1 cellular context compared by ENCODE assay signal in genomic region chr5:73623929-73624404, GRCh38.
TF ChIP-seq lines count a peak whose summit lies in the region.

No MANE protein-coding gene starts in this region.

TF ChIP-seq in HepG2, 621 proteins besides CTCF, POLR2A, EP300 and RAD21 (continues in another document):
- TF ChIP-seq SOX5 (CRISPR knock-in tag; IDR thresholded peaks at IDR 0.05; ENCODE audit: borderline replicate concordance), result peak; percentile 91; the same call in 1 of the 2 replicates
- TF ChIP-seq ZNF784 (CRISPR knock-in tag; IDR thresholded peaks at IDR 0.05; ENCODE audit: borderline replicate concordance), result no peak
- peak; percentile 99 for TF ChIP-seq FOXA3 (CRISPR knock-in tag; IDR thresholded peaks at IDR 0.05)
- peak; percentile 70; the same call in 1 of the 2 replicates for TF ChIP-seq ATF2 (CRISPR knock-in tag; IDR thresholded peaks at IDR 0.05)
- TF ChIP-seq MNT (IDR thresholded peaks at IDR 0.05), result no peak
- TF ChIP-seq TOE1 (CRISPR knock-in tag; IDR thresholded peaks at IDR 0.05), result 0 out of 2 replicates have a peak, but pooled peaks have one; percentile 65
- TF ChIP-seq PATZ1 (CRISPR knock-in tag; IDR thresholded peaks at IDR 0.05), result peak; percentile 83; the same call in 1 of the 2 replicates
- TF ChIP-seq ELF3 (CRISPR knock-in tag; IDR thresholded peaks at IDR 0.05), result peak; percentile 85
- no peak for TF ChIP-seq CBX1 (IDR thresholded peaks at IDR 0.05; ENCODE audit: low read depth)
- no peak for TF ChIP-seq U2AF1 (optimal IDR thresholded peaks at IDR 0.05; ENCODE audit: low read depth, low read length)
- no peak for TF ChIP-seq FOXC1 (CRISPR knock-in tag; IDR thresholded peaks at IDR 0.05; ENCODE audit: borderline replicate concordance)
- TF ChIP-seq ZNF737 (CRISPR knock-in tag; IDR thresholded peaks at IDR 0.05; ENCODE audit: borderline replicate concordance), result no peak
- TF ChIP-seq MTF2 (CRISPR knock-in tag; IDR thresholded peaks at IDR 0.05; ENCODE audit: borderline replicate concordance), result no peak
- TF ChIP-seq ZNF652 (CRISPR knock-in tag; IDR thresholded peaks at IDR 0.05; ENCODE audit: borderline replicate concordance, low read depth), result peak; percentile 61; the same call in 1 of the 2 replicates
- no peak for TF ChIP-seq ZNF280D (CRISPR knock-in tag; IDR thresholded peaks at IDR 0.05)
- 0 out of 2 replicates have a peak, but pooled peaks have one; percentile 53 for TF ChIP-seq REPIN1 (CRISPR knock-in tag; IDR thresholded peaks at IDR 0.05; ENCODE audit: borderline replicate concordance, low read depth)
- TF ChIP-seq ZHX1 (CRISPR knock-in tag; IDR thresholded peaks at IDR 0.05; ENCODE audit: low read depth), result no peak
- TF ChIP-seq FLYWCH1 (CRISPR knock-in tag; IDR thresholded peaks at IDR 0.05), result no peak
- TF ChIP-seq ZNF362 (CRISPR knock-in tag; IDR thresholded peaks at IDR 0.05; ENCODE audit: borderline replicate concordance), result no peak; the same call in 1 of the 2 replicates
- no peak for TF ChIP-seq ZMAT5 (CRISPR knock-in tag; IDR thresholded peaks at IDR 0.05; ENCODE audit: borderline replicate concordance, low read depth)
- no peak for TF ChIP-seq THAP9 (CRISPR knock-in tag; IDR thresholded peaks at IDR 0.05; ENCODE audit: borderline replicate concordance)
- no peak for TF ChIP-seq ZNF841 (CRISPR knock-in tag; IDR thresholded peaks at IDR 0.05; ENCODE audit: borderline replicate concordance)
- 0 out of 2 replicates have a peak, but pooled peaks have one; percentile 19 for TF ChIP-seq GABPB1 (CRISPR knock-in tag; IDR thresholded peaks at IDR 0.05)
- TF ChIP-seq KAT8 (CRISPR knock-in tag; IDR thresholded peaks at IDR 0.05), result peak; percentile 77; the same call in 1 of the 2 replicates
- TF ChIP-seq ZNF775 (CRISPR knock-in tag; IDR thresholded peaks at IDR 0.05; ENCODE audit: borderline replicate concordance), result no peak
- no peak for TF ChIP-seq NR3C1 (CRISPR knock-in tag; IDR thresholded peaks at IDR 0.05)
- no peak for TF ChIP-seq ZNF674 (CRISPR knock-in tag; IDR thresholded peaks at IDR 0.05; ENCODE audit: low read depth)
- TF ChIP-seq ARID3A (IDR thresholded peaks at IDR 0.05; ENCODE audit: low read depth, low read length), result peak; percentile 97
- peak; percentile 91 for TF ChIP-seq TCF7L2 (IDR thresholded peaks at IDR 0.05; ENCODE audit: low read depth, low read length)
- TF ChIP-seq ZNF670 (CRISPR knock-in tag; IDR thresholded peaks at IDR 0.05; ENCODE audit: borderline replicate concordance), result no peak
- no peak for TF ChIP-seq FUBP1 (CRISPR knock-in tag; IDR thresholded peaks at IDR 0.05; ENCODE audit: borderline replicate concordance)
- no peak for TF ChIP-seq MAFK (conservative IDR thresholded peaks at IDR 0.05 in 1 of 2, IDR thresholded peaks at IDR 0.05 in 1 of 2; ENCODE audit: low read length in 2 of 2)
- TF ChIP-seq SMAD1 (CRISPR knock-in tag; IDR thresholded peaks at IDR 0.05; ENCODE audit: borderline replicate concordance, low read depth), result no peak
